In genomic region chr14:64795921-64796320, GRCh38 we compare ENCODE assay signal across 2 cellular contexts.
A peak's percentile ranks its signal among the peaks of the same experiment; 100 is the strongest.
TF ChIP-seq lines count a peak whose summit lies in the region.

No MANE protein-coding gene starts in this region.

TF ChIP-seq in SK-N-SH, 30 proteins besides CTCF, POLR2A, EP300 and RAD21 (continued from another document):
- no peak for TF ChIP-seq GABPA (IDR thresholded peaks at IDR 0.05; ENCODE audit: low read depth)
- peak; percentile 66 for TF ChIP-seq CHD2 (IDR thresholded peaks at IDR 0.05; ENCODE audit: low read length, partially characterized antibody)
- TF ChIP-seq MXI1 (IDR thresholded peaks at IDR 0.05; ENCODE audit: low read depth, low read length), result peak; percentile 64; the same call in 1 of the 2 replicates
- TF ChIP-seq MAX (IDR thresholded peaks at IDR 0.05; ENCODE audit: low read depth), result no peak
- TF ChIP-seq TAF1 (IDR thresholded peaks at IDR 0.05; ENCODE audit: borderline replicate concordance, low read depth, low read length), result no peak
- TF ChIP-seq GATA2 (CRISPR knock-in tag; IDR thresholded peaks at IDR 0.05), result peak; percentile 81
- TF ChIP-seq REST (IDR thresholded peaks at IDR 0.05; ENCODE audit: low read depth, low read length), result no peak
- TF ChIP-seq SIN3A (IDR thresholded peaks at IDR 0.05; ENCODE audit: borderline replicate concordance, low read depth, low read length), result no peak
- no peak for TF ChIP-seq NFIC (IDR thresholded peaks at IDR 0.05; ENCODE audit: borderline replicate concordance)
- TF ChIP-seq JUND (IDR thresholded peaks at IDR 0.05), result no peak
- TF ChIP-seq FOXJ3 (CRISPR knock-in tag; IDR thresholded peaks at IDR 0.05), result peak; percentile 88; the same call in 1 of the 2 replicates

TF ChIP-seq in GM23338, 12 proteins besides CTCF, POLR2A, EP300 and RAD21 (continued from another document):
- TF ChIP-seq ZNF462 (CRISPR knock-in tag; IDR thresholded peaks at IDR 0.05), result no peak
- no peak for TF ChIP-seq EZH2phosphoT487 (IDR thresholded peaks at IDR 0.05; ENCODE audit: unreplicated experiment)
